Comparison of ENCODE assay signal across 11 cellular contexts in the genomic region with DNA sequence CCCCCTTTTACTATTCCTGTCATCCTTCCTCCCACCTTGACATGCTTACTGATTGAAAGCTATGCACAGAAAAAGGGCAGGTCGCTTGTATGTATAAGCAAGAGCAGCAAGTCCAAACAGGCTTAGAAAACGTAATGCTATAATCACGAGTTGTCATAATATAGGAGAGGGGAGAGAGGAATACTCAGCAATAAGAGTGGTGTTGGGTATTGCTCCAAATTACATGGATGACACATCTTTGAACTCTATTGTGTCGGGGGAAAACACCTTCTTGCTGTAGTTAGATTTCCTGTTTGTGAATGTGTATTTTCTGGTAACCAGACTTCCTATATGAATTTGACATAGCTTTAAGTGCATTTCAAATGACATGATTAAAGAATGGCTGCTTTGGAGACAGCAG. TPM values are rescaled to one million over a fixed set of nuclear protein-coding genes. Genes with fewer than 3 reads are reported as not detected.
DNase-seq lines count a peak whose midpoint lies in the region; ATAC-seq lines count a peak whose summit lies in the region.
"Had no signal": no experiment of that assay in that cellular context is flagged by ENCODE, and none has a peak within 500 bp of the region (broad histone marks: within the 10 kb centered on the region; RNA-seq: fewer than 3 reads in every experiment).

No MANE protein-coding gene starts in this region.

- no peak overlapping the region for H3K27ac Mint-ChIP-seq in activated T-cell treated with anti-CD3 and anti-CD28 coated beads, Interleukin-2, amount 50 U/mL, for 72 hours
- H3K27ac Mint-ChIP-seq in stimulated activated memory B cell treated with anti-CD40 and anti-IgM and Interleukin-4, amounts not matched to agents 10 μg/mL and 1 μg/mL and 100 μg/mL, for 72 hours = no peak overlapping the region
- H3K27ac Mint-ChIP-seq: T-helper 17 cell had no signal

- H3K4me1 Mint-ChIP-seq in activated T-cell treated with anti-CD3 and anti-CD28 coated beads, Interleukin-2, amount 50 U/mL, for 72 hours (ENCODE audit: low read depth) = peaks cover 12% of the 10 kb centered on the region
- peaks cover 20% of the 10 kb centered on the region for H3K4me1 Mint-ChIP-seq in stimulated activated memory B cell treated with anti-CD40 and anti-IgM and Interleukin-4, amounts not matched to agents 10 μg/mL and 1 μg/mL and 100 μg/mL, for 72 hours
- H3K4me1 Mint-ChIP-seq: T-helper 17 cell had no signal

- DNase-seq in activated T-cell treated with anti-CD3 and anti-CD28 coated beads, Interleukin-2, amount 50 U/mL, for 72 hours = no peak
- no peak for DNase-seq in activated T-cell treated with anti-CD3 and anti-CD28 coated beads for 4 hours
- peak; percentile 87 for DNase-seq in NCI-H69 (lab: John Stamatoyannopoulos, UW)
- no peak for DNase-seq in OCI-M2 (lab: John Stamatoyannopoulos, UW; ENCODE audit: unreplicated experiment)
- no peak for DNase-seq in Right ventricle myocardium inferior (ENCODE audit: missing footprints)
- no peak for DNase-seq in HCEC 1CT
- DNase-seq: cortex of kidney, T-helper 17 cell, uterus had no signal

- intact Hi-C loops in Right ventricle myocardium inferior (cut with DNase I) = no loop called here

- peaks cover 0 to 2% of the 10 kb centered on the region in 2 donors for H3K36me3 Mint-ChIP-seq in activated T-cell treated with anti-CD3 and anti-CD28 coated beads, Interleukin-2, amount 50 U/mL, for 72 hours (ENCODE audit: insufficient read depth in 2 of 2)
- no peaks in the 10 kb centered on the region for H3K36me3 Mint-ChIP-seq in stimulated activated memory B cell treated with anti-CD40 and anti-IgM and Interleukin-4, amounts not matched to agents 10 μg/mL and 1 μg/mL and 100 μg/mL, for 72 hours

- H3K9me3 Mint-ChIP-seq in activated T-cell treated with anti-CD3 and anti-CD28 coated beads, Interleukin-2, amount 50 U/mL, for 72 hours = peaks cover 2 to 4% of the 10 kb centered on the region in 2 donors
- no peaks in the 10 kb centered on the region for H3K9me3 Mint-ChIP-seq in stimulated activated memory B cell treated with anti-CD40 and anti-IgM and Interleukin-4, amounts not matched to agents 10 μg/mL and 1 μg/mL and 100 μg/mL, for 72 hours

- peaks cover 49% of the 10 kb centered on the region for H3K27me3 Mint-ChIP-seq in activated T-cell treated with anti-CD3 and anti-CD28 coated beads, Interleukin-2, amount 50 U/mL, for 72 hours (ENCODE audit: low read depth)
- peaks cover 59% of the 10 kb centered on the region for H3K27me3 Mint-ChIP-seq in stimulated activated memory B cell treated with anti-CD40 and anti-IgM and Interleukin-4, amounts not matched to agents 10 μg/mL and 1 μg/mL and 100 μg/mL, for 72 hours

- ATAC-seq in activated T-cell treated with anti-CD3 and anti-CD28 coated beads, Interleukin-2, amount 50 U/mL, for 72 hours (replicated peaks in 1 of 2) = peak; percentile 88 to 97
- peak; percentile 69 for ATAC-seq in HG02852 (IDR thresholded peaks at IDR 0.05; ENCODE audit: unreplicated experiment)
- ATAC-seq in stimulated activated memory B cell treated with anti-CD40 and anti-IgM and Interleukin-4, amounts not matched to agents 10 μg/mL and 1 μg/mL and 100 μg/mL, for 72 hours = peak; percentile 65
- no peak for ATAC-seq in Right ventricle myocardium inferior
- ATAC-seq: T-helper 17 cell had no signal

- peak overlapping the region in 1 of 2 donors; percentile 17 for H3K4me3 Mint-ChIP-seq in activated T-cell treated with anti-CD3 and anti-CD28 coated beads, Interleukin-2, amount 50 U/mL, for 72 hours
- no peak overlapping the region for H3K4me3 Mint-ChIP-seq in stimulated activated memory B cell treated with anti-CD40 and anti-IgM and Interleukin-4, amounts not matched to agents 10 μg/mL and 1 μg/mL and 100 μg/mL, for 72 hours
- H3K4me3 Mint-ChIP-seq: T-helper 17 cell had no signal

RNA-seq across cellular contexts. Expression of a gene that starts 7.5 kb away (rescaled TPM):
- 1 to 10 TPM; 2.4 TPM for total RNA-seq in activated T-cell treated with anti-CD3 and anti-CD28 coated beads, Interleukin-2, amount 50 U/mL, for 72 hours
- total RNA-seq in Right ventricle myocardium inferior = 15.9 TPM
